ENCODE assay signal across 1 cellular context in genomic region chr11:68841718-68842426, GRCh38.
TF ChIP-seq lines count a peak whose summit lies in the region.

Gene CPT1A (minus strand): TSS chr11:68841916. CDS start chr11:68815474, 26,442 bp downstream.

TF ChIP-seq in IMR-90, 13 proteins besides CTCF, POLR2A, EP300 and RAD21 (continued from another document):
- TF ChIP-seq, protein P1, sequence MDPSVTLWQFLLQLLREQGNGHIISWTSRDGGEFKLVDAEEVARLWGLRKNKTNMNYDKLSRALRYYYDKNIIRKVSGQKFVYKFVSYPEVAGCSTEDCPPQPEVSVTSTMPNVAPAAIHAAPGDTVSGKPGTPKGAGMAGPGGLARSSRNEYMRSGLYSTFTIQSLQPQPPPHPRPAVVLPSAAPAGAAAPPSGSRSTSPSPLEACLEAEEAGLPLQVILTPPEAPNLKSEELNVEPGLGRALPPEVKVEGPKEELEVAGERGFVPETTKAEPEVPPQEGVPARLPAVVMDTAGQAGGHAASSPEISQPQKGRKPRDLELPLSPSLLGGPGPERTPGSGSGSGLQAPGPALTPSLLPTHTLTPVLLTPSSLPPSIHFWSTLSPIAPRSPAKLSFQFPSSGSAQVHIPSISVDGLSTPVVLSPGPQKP (IDR thresholded peaks at IDR 0.05; ENCODE audit: borderline replicate concordance, low read depth, low read length): no peak
